In genomic region chr1:31763671-31764306, GRCh38 we compare ENCODE assay signal across 8 cellular contexts. TPM values are rescaled to one million over a fixed set of nuclear protein-coding genes. Genes with fewer than 3 reads are reported as not detected.
DNase-seq lines count a peak whose midpoint lies in the region; FAIRE-seq and TF ChIP-seq lines count a peak whose summit lies in the region.
"Had no signal": no experiment of that assay in that cellular context is flagged by ENCODE, and none has a peak within 500 bp of the region (broad histone marks: within the 10 kb centered on the region; RNA-seq: fewer than 3 reads in every experiment).

No MANE protein-coding gene starts in this region.

- FAIRE-seq in small intestine (lab: Jason Lieb, UNC) (no peak), RCC 7860 (lab: Jason Lieb, UNC) (no peak)
- FAIRE-seq: endometrium had no signal

- H3K4me3 ChIP-seq in SJSA1 (peak overlapping the region; percentile 53), esophagus muscularis mucosa (peak overlapping the region; percentile 59 to 66 (median 62)), small intestine (ENCODE audit: low read depth in 1 of 2, low read length in 2 of 2) (peak overlapping the region; percentile 49 to 56)

- H3K9me3 ChIP-seq in SJSA1 (replicated peaks), result no peaks in the 10 kb centered on the region
- no peaks in the 10 kb centered on the region for H3K9me3 ChIP-seq in esophagus muscularis mucosa
- H3K9me3 ChIP-seq in small intestine (ENCODE audit: control insufficient read depth, low read depth), result no peaks in the 10 kb centered on the region

- TF ChIP-seq CTCF in GM20000 (IDR thresholded peaks at IDR 0.05; ENCODE audit: extremely low read depth, missing control alignments) (no peak), esophagus muscularis mucosa (IDR thresholded peaks at IDR 0.05) (no peak)

- H3K27me3 ChIP-seq in SJSA1 (replicated peaks) (no peaks in the 10 kb centered on the region), esophagus muscularis mucosa (peaks cover 0 to 37% (median 16%) of the 10 kb centered on the region in 4 donors), small intestine (ENCODE audit: control insufficient read depth in 2 of 2, insufficient read depth in 2 of 2, low read length in 2 of 2) (peaks cover 0 to 4% of the 10 kb centered on the region in 2 donors)

- H3K27ac ChIP-seq in SJSA1 (no peak overlapping the region), esophagus muscularis mucosa (replicated peaks in 1 of 4) (no peak overlapping the region), small intestine (ENCODE audit: low read depth in 1 of 2, low read length in 1 of 2) (no peak overlapping the region)

- 0% methylated on average over 14 of the region's 92 CpGs for WGBS in esophagus muscularis mucosa
- WGBS in small intestine, 3 donors, result 0% methylated on average over 27 to 92 of the region's 92 CpGs

- H3K36me3 ChIP-seq in SJSA1 (no peaks in the 10 kb centered on the region), esophagus muscularis mucosa (no peaks in the 10 kb centered on the region), small intestine (ENCODE audit: control insufficient read depth in 2 of 2, insufficient read depth in 2 of 2, low read length in 2 of 2) (no peaks in the 10 kb centered on the region)

- no peak for TF ChIP-seq EP300 in esophagus muscularis mucosa (IDR thresholded peaks at IDR 0.05)

- DNase-seq in GM20000 (ENCODE audit: low spot score) (peak; percentile 59), SJSA1 (ENCODE audit: low read depth in 1 of 2, low spot score in 2 of 2) (no peak), esophagus muscularis mucosa (ENCODE audit: extremely low spot score) (no peak), small intestine (no peak), NCI-H1105 treated with DMSO at 0.1 percent for 48 hours (lab: John Stamatoyannopoulos, UW) (no peak), posterior vena cava (ENCODE audit: low spot score) (no peak), RCC 7860 (ENCODE audit: low spot score) (no peak)

- intact Hi-C loops in esophagus muscularis mucosa (cut with DNase I) (loop anchor here (2.0 to 5.0 kb wide), 2 partner anchors 25 to 199 kb away; no protein-coding TSS in a partner anchor), posterior vena cava (cut with DNase I) (no loop called here)

- no peak for TF ChIP-seq POLR2A in esophagus muscularis mucosa (IDR thresholded peaks at IDR 0.05; ENCODE audit: low read depth)

- peaks cover 48% of the 10 kb centered on the region for H3K4me1 ChIP-seq in SJSA1 (replicated peaks)
- H3K4me1 ChIP-seq in esophagus muscularis mucosa, result peaks cover 38 to 53% (median 44%) of the 10 kb centered on the region in 4 donors
- no peaks in the 10 kb centered on the region for H3K4me1 ChIP-seq in small intestine (ENCODE audit: control insufficient read depth in 2 of 2, insufficient read depth in 1 of 2, low read depth in 1 of 2, low read length in 1 of 2)

RNA-seq across cellular contexts. Expression of gene ADGRB2, which starts 0.4 kb away (rescaled TPM):
- 15.4 and 15.8 TPM in 2 replicates for total RNA-seq in SJSA1 (2014; rRNA removed; shearing (Covaris generic))
- total RNA-seq in esophagus muscularis mucosa (1 to 10 TPM in 2 of 4 donors, under 1 TPM in 2; 0.83 to 4.2 (median 2.1) TPM), posterior vena cava (1 to 10 TPM; 3.8 to 5.3 TPM)
- polyA plus RNA-seq in small intestine, result 10 to 100 TPM in 1 of 3 donors, 1 to 10 TPM in 2; 4.8 to 18.3 (median 4.9) TPM

RNA-seq across cellular contexts. Expression of gene SPOCD1, which starts 52.0 kb away (rescaled TPM):
- 40.3 and 64.0 TPM in 2 replicates for total RNA-seq in SJSA1 (2014; rRNA removed; shearing (Covaris generic))
- under 1 TPM in 3 of 4 donors, not detected in 1; 0.17 to 0.19 (median 0.17) TPM for total RNA-seq in esophagus muscularis mucosa
- 1 to 10 TPM in 1 of 3 donors, under 1 TPM in 1, not detected in 1; 0.81 to 1.1 TPM for polyA plus RNA-seq in small intestine
- 10 to 100 TPM; 13.5 to 23.0 TPM for total RNA-seq in posterior vena cava

RNA-seq across cellular contexts. Expression of gene COL16A1, which starts 60.0 kb away (rescaled TPM):
- 365 and 404 TPM in 2 replicates for total RNA-seq in SJSA1 (2014; rRNA removed; shearing (Covaris generic))
- total RNA-seq in esophagus muscularis mucosa, result 10 to 100 TPM; 35.1 to 62.7 (median 47.6) TPM
- 10 to 100 TPM; 12.3 to 18.1 (median 15.3) TPM for polyA plus RNA-seq in small intestine
- total RNA-seq in posterior vena cava, result 100 to 1,000 TPM in 1 of 2 donors, 10 to 100 TPM in 1; 93.3 to 179 TPM

Comparison
In these comparisons a context has a peak if more than half of its experiments do, and no peak if none do; other contexts are left out.
1. RNA of gene SPOCD1, which starts 52.0 kb away (total RNA-seq): 40.3 to 64.0 TPM in SJSA1 and 13.5 to 23.0 TPM in posterior vena cava; 0.17 to 0.19 TPM in esophagus muscularis mucosa; every median in the first group is over 10 times any median in the second.
2. Peak in every context shown above with its lines, with median percentiles within 50 percentile points of each other: H3K4me3 ChIP-seq.